In genomic region chr12:46383654-46384450, GRCh38 we compare ENCODE assay signal across 7 cellular contexts. TPM values are rescaled to one million over a fixed set of nuclear protein-coding genes. Genes with fewer than 3 reads are reported as not detected.
A peak's percentile ranks its signal among the peaks of the same experiment; 100 is the strongest.
DNase-seq lines count a peak whose midpoint lies in the region; ATAC-seq, FAIRE-seq and TF ChIP-seq lines count a peak whose summit lies in the region.

No MANE protein-coding gene starts in this region.

- H3K9me3 ChIP-seq in HepG2 (ENCODE audit: low read length), result no peaks in the 10 kb centered on the region

- peak; percentile 77 to 87 for TF ChIP-seq POLR2A in HepG2 (IDR thresholded peaks at IDR 0.05; ENCODE audit: insufficient read depth in 1 of 2, low read depth in 2 of 2, low read length in 2 of 2)

- H3K4me2 ChIP-seq in HepG2 (ENCODE audit: low read depth, low read length), result peak overlapping the region; percentile 85

- peak overlapping the region; percentile 97 for H3K9ac ChIP-seq in HepG2 (ENCODE audit: insufficient read depth, low read depth, low read length)

- POLR2A ChIA-PET in HepG2 (lab: Yijun Ruan, JAX), result interaction anchor here (0.7 to 7.1 kb wide), 7 partner anchors 12 to 172 kb away, joined by 3 to 91 read pairs (median 4); partner anchors contain the start of gene SLC38A2

- no peak for FAIRE-seq in HepG2 (lab: Jason Lieb, UNC)

- H3K36me3 ChIP-seq in HepG2 (replicated peaks in 1 of 2; ENCODE audit: control insufficient read depth in 1 of 2, insufficient read depth in 2 of 2, low read length in 2 of 2), result no peaks in the 10 kb centered on the region; a peak in 1 of 5 replicates

- WGBS in HepG2 (ENCODE audit: low lambda C conversion rate), result 3% methylated on average over 18 of the region's 47 CpGs

- H3K27ac ChIP-seq in HepG2 (ENCODE audit: extremely low read length, insufficient read depth, low read length), result peak overlapping the region; percentile 98

- TSS peak; percentile 78 for BruUV-seq in HepG2 (replicated peaks; lab: Mats Ljungman, UMichigan)

- DNase-seq in NCI-H146 treated with DMSO at 0.1 percent for 48 hours (lab: John Stamatoyannopoulos, UW; ENCODE audit: unreplicated experiment) (peak; percentile 59), cerebellum (ENCODE audit: low spot score) (peak; percentile 85), HepG2 (ENCODE audit: low spot score) (peak; percentile 67)
- peak; percentile 65 for DNase-seq in activated CD4-positive, CD25-positive, alpha-beta regulatory T cell treated with anti-CD3 and anti-CD28 coated beads, Interleukin-2, amount 50 U/mL, for 72 hours
- peak; percentile 51 for DNase-seq in stimulated activated CD4-positive, alpha-beta T cell treated with anti-CD3 and anti-CD28 coated beads, Interleukin-2, amount 100 ng/mL, for 4 hours (ENCODE audit: low read depth)

- peaks cover 22% of the 10 kb centered on the region for H3K79me2 ChIP-seq in HepG2 (ENCODE audit: insufficient read depth, low read length)

- peak; percentile 51; the same call in 1 of the 2 replicates for TF ChIP-seq RAD21 in HepG2 (CRISPR knock-in tag; IDR thresholded peaks at IDR 0.05)

- TF ChIP-seq EP300 in HepG2 (IDR thresholded peaks at IDR 0.05; ENCODE audit: low read depth in 2 of 2, low read length in 2 of 2) (peak in 1 of 2 experiments; percentile 19; a peak in 1 of 4 replicates), HepG2 (CRISPR knock-in tag; IDR thresholded peaks at IDR 0.05; ENCODE audit: borderline replicate concordance) (0 out of 2 replicates have a peak, but pooled peaks have one; percentile 43)

- no peak for TF ChIP-seq CTCF in HepG2 (CRISPR knock-in tag; IDR thresholded peaks at IDR 0.05)

- CTCF ChIA-PET in HepG2 (lab: Yijun Ruan, JAX; ENCODE audit: low intra/inter-chr PET ratio, low total read pairs), result no interaction called here

- in situ Hi-C loops in HepG2 (cut with HindIII; ENCODE audit: extremely low pct_ligation_motif_present, low pct_unique_long_range_greater_than_20kb), result no loop called here

- H2AFZ ChIP-seq in HepG2 (ENCODE audit: low read length), result no peak overlapping the region

- H3K27me3 ChIP-seq in HepG2 (ENCODE audit: control insufficient read depth in 1 of 2, insufficient read depth in 2 of 2, low read length in 2 of 2), result no peaks in the 10 kb centered on the region; a peak in 1 of 5 replicates

- ATAC-seq in GM18498 (IDR thresholded peaks at IDR 0.05; ENCODE audit: unreplicated experiment) (peak; percentile 38), HG02623 (IDR thresholded peaks at IDR 0.05; ENCODE audit: unreplicated experiment) (peak; percentile 28), HepG2 (peak; percentile 84)

- intact Hi-C loops in HepG2 (cut with micrococcal nuclease; ENCODE audit: unreplicated experiment), result loop anchor here (1.0 to 2.0 kb wide), 4 partner anchors 11 to 277 kb away; no protein-coding TSS in a partner anchor

- H4K20me1 ChIP-seq in HepG2 (ENCODE audit: insufficient read depth, low read length), result no peaks in the 10 kb centered on the region

- H3K4me3 ChIP-seq in HepG2 (replicated peaks in 1 of 3; ENCODE audit: insufficient read depth in 1 of 3, low read depth in 2 of 3, low read length in 3 of 3), result peak overlapping the region; percentile 67 to 90 (median 73)

- peaks cover 69% of the 10 kb centered on the region for H3K4me1 ChIP-seq in HepG2 (ENCODE audit: insufficient read depth, low read length)

TF ChIP-seq in HepG2, 621 proteins besides CTCF, POLR2A, EP300 and RAD21 (continues in another document):
- TF ChIP-seq ZNF142 (CRISPR knock-in tag; IDR thresholded peaks at IDR 0.05), result no peak
- peak; percentile 56; the same call in 1 of the 2 replicates for TF ChIP-seq NCOA2 (CRISPR knock-in tag; IDR thresholded peaks at IDR 0.05)
- TF ChIP-seq SAFB2 (CRISPR knock-in tag; IDR thresholded peaks at IDR 0.05; ENCODE audit: borderline replicate concordance, low read depth), result peak; percentile 73
- 0 out of 2 replicates have a peak, but pooled peaks have one; percentile 11 for TF ChIP-seq ZNF329 (CRISPR knock-in tag; IDR thresholded peaks at IDR 0.05; ENCODE audit: low read depth)
- peak; percentile 12; the same call in 1 of the 2 replicates for TF ChIP-seq REPIN1 (CRISPR knock-in tag; IDR thresholded peaks at IDR 0.05; ENCODE audit: borderline replicate concordance, low read depth)
- no peak for TF ChIP-seq JDP2 (CRISPR knock-in tag; IDR thresholded peaks at IDR 0.05; ENCODE audit: borderline replicate concordance)
- 0 out of 2 replicates have a peak, but pooled peaks have one; percentile 18 for TF ChIP-seq ZNF335 (CRISPR knock-in tag; IDR thresholded peaks at IDR 0.05)
- TF ChIP-seq ZMYM3 (CRISPR knock-in tag; IDR thresholded peaks at IDR 0.05), result peak; percentile 39; the same call in 1 of the 2 replicates
- TF ChIP-seq NFIC (IDR thresholded peaks at IDR 0.05; ENCODE audit: low read length), result peak; percentile 45; the same call in 1 of the 2 replicates
- TF ChIP-seq PPARG (CRISPR knock-in tag; conservative IDR thresholded peaks at IDR 0.05), result 0 out of 2 replicates have a peak, but pooled peaks have one; percentile 44
- TF ChIP-seq HIVEP1 (CRISPR knock-in tag; IDR thresholded peaks at IDR 0.05), result 0 out of 2 replicates have a peak, but pooled peaks have one; percentile 68
- peak; percentile 54; the same call in 1 of the 2 replicates for TF ChIP-seq ZSCAN20 (CRISPR knock-in tag; IDR thresholded peaks at IDR 0.05; ENCODE audit: borderline replicate concordance)
- TF ChIP-seq MATR3 (CRISPR knock-in tag; IDR thresholded peaks at IDR 0.05), result no peak
- TF ChIP-seq ZNF430 (CRISPR knock-in tag; IDR thresholded peaks at IDR 0.05), result peak; percentile 36; the same call in 1 of the 2 replicates
- peak; percentile 30; the same call in 1 of the 2 replicates for TF ChIP-seq NFKB2 (CRISPR knock-in tag; IDR thresholded peaks at IDR 0.05; ENCODE audit: borderline replicate concordance)
- peak; percentile 64 for TF ChIP-seq POGZ (CRISPR knock-in tag; IDR thresholded peaks at IDR 0.05)
- TF ChIP-seq SAP130 (CRISPR knock-in tag; IDR thresholded peaks at IDR 0.05; ENCODE audit: low read depth), result peak; percentile 68

RNA-seq across cellular contexts. Expression of gene SLC38A2, which starts 11.3 kb away (rescaled TPM):
- total RNA-seq in cerebellum (201 TPM), HepG2 (2016; rRNA removed; fragmentation: Illumina TruSeq; extraction: Trizol) (230 and 368 TPM in 2 replicates)
- 31.8 and 45.4 TPM in 2 replicates for total RNA-seq in HepG2 (2016; cell fraction: cytosol; rRNA removed; fragmentation: Illumina TruSeq; extraction: Trizol; ENCODE audit: low read depth)
- 210 and 375 TPM in 2 replicates for total RNA-seq in HepG2 (2016; cell fraction: insoluble cytoplasmic fraction; rRNA removed; fragmentation: Illumina TruSeq; extraction: Trizol)
- total RNA-seq in HepG2 (2016; cell fraction: membrane; rRNA removed; fragmentation: Illumina TruSeq; extraction: Trizol), result 98.8 and 127 TPM in 2 replicates
- 947 and 961 TPM in 2 replicates for total RNA-seq in HepG2 (2016; cell fraction: nucleus; rRNA removed; fragmentation: Illumina TruSeq; extraction: Trizol)
- polyA plus RNA-seq in HepG2 (2011; rRNA removed), result 861 and 880 TPM in 2 replicates
- 346 and 636 TPM in 2 replicates for polyA plus RNA-seq in HepG2 (2011; cell fraction: cytosol; rRNA removed)
- polyA plus RNA-seq in HepG2 (2011; cell fraction: nucleus; rRNA removed), result 926 and 1,239 TPM in 2 replicates
- 836 and 868 TPM in 2 replicates for polyA plus RNA-seq in HepG2 (2012)
- 8.1 TPM in 2 replicates for polyA plus RNA-seq in HepG2 (2016; cell fraction: cytosol; fragmentation: Illumina TruSeq; extraction: Trizol; ENCODE audit: low read depth)
- 138 and 148 TPM in 2 replicates for polyA plus RNA-seq in HepG2 (2016; cell fraction: insoluble cytoplasmic fraction; fragmentation: Illumina TruSeq; extraction: Trizol; ENCODE audit: low read depth)
- 24.1 and 28.9 TPM in 2 replicates for polyA plus RNA-seq in HepG2 (2016; cell fraction: membrane; fragmentation: Illumina TruSeq; extraction: Trizol; ENCODE audit: low read depth)
- 882 and 909 TPM in 2 replicates for polyA plus RNA-seq in HepG2 (2016; cell fraction: nucleus; fragmentation: Illumina TruSeq; extraction: Trizol; ENCODE audit: insufficient read depth, low read depth)
- 406 and 1,055 TPM in 2 replicates for polyA minus RNA-seq in HepG2 (2011; rRNA and poly(A)+ RNA removed; ENCODE audit: low replicate concordance)
- polyA minus RNA-seq in HepG2 (2011; cell fraction: cytosol; rRNA and poly(A)+ RNA removed), result 1,075 and 1,302 TPM in 2 replicates
- polyA minus RNA-seq in HepG2 (2011; cell fraction: nucleus; rRNA and poly(A)+ RNA removed), result 2,125 and 2,864 TPM in 2 replicates

Comparison
In these comparisons a context has a peak if more than half of its experiments do, and no peak if none do; other contexts are left out.
1. Peak in every context shown above with its lines: DNase-seq, ATAC-seq, H3K4me3 ChIP-seq and H3K27ac ChIP-seq.
2. ATAC-seq: peak in every context shown above with its lines; median percentile 84 in HepG2; 38 in GM18498; 28 in HG02623.